25 cellular contexts compared by ENCODE assay signal in genomic region chr1:236810018-236810417, GRCh38. TPM values are rescaled to one million over a fixed set of nuclear protein-coding genes. Genes with fewer than 3 reads are reported as not detected.
DNase-seq lines count a peak whose midpoint lies in the region; ATAC-seq, FAIRE-seq and TF ChIP-seq lines count a peak whose summit lies in the region.
"Had no signal": no experiment of that assay in that cellular context is flagged by ENCODE, and none has a peak within 500 bp of the region (broad histone marks: within the 10 kb centered on the region; RNA-seq: fewer than 3 reads in every experiment).

No MANE protein-coding gene starts in this region.

- no peaks in the 10 kb centered on the region for H3F3A ChIP-seq in SK-N-SH (replicated peaks; ENCODE audit: insufficient read depth)

- H2AK5ac ChIP-seq in mesendoderm (ENCODE audit: low read length) = no peak overlapping the region

- peak; percentile 50 for ATAC-seq in activated CD4-positive, alpha-beta T cell treated with anti-CD3 and anti-CD28 coated beads for 36 hours
- ATAC-seq in heart right ventricle (no peak), HepG2 (no peak)
- ATAC-seq: CD8-positive, alpha-beta T cell; PC-3 had no signal

- no peak overlapping the region for H2BK120ac ChIP-seq in mesendoderm (ENCODE audit: low read depth, low read length)

- H3K79me1 ChIP-seq in mesendoderm (ENCODE audit: low read length) = no peaks in the 10 kb centered on the region

- CTCF ChIA-PET in activated CD4-positive, alpha-beta T cell treated with anti-CD3 and anti-CD28 coated beads for 36 hours (lab: Charles Lee) = interaction anchor here (1.6 kb wide), 1 partner anchor 51 kb away, joined by 6 read pairs; no protein-coding TSS in a partner anchor
- CTCF ChIA-PET in SK-N-SH (lab: Yijun Ruan, JAX) = interaction anchor here (0.9 to 1.8 kb wide), 2 partner anchors 51 to 201 kb away, joined by 3 read pairs; no protein-coding TSS in a partner anchor
- CTCF ChIA-PET in HepG2 (lab: Yijun Ruan, JAX; ENCODE audit: low intra/inter-chr PET ratio, low total read pairs) = no interaction called here

- no peak overlapping the region for H3K4me2 ChIP-seq in mesendoderm (ENCODE audit: low read length)
- no peak overlapping the region for H3K4me2 ChIP-seq in SK-N-SH
- H3K4me2 ChIP-seq in HepG2 (ENCODE audit: low read depth, low read length) = no peak overlapping the region
- H3K4me2 ChIP-seq: BLaER1 treated with 17β-estradiol and CSF1 and Interleukin-3, amounts not matched to agents 10 nM and 100 nM had no signal

- in situ Hi-C loops in HepG2 (cut with HindIII; ENCODE audit: extremely low pct_ligation_motif_present, low pct_unique_long_range_greater_than_20kb) = no loop called here

- H3K9me2 ChIP-seq in SK-N-SH = no peaks in the 10 kb centered on the region

- peaks cover 67% of the 10 kb centered on the region for H3K36me3 Mint-ChIP-seq in activated CD4-positive, alpha-beta T cell treated with anti-CD3 and anti-CD28 coated beads for 36 hours (ENCODE audit: low read depth)

- POLR2A ChIA-PET in activated CD4-positive, alpha-beta T cell treated with anti-CD3 and anti-CD28 coated beads for 36 hours (lab: Charles Lee) = interaction anchor here (0.6 kb wide), 1 partner anchor 703 kb away, joined by 4 read pairs; no protein-coding TSS in a partner anchor
- POLR2A ChIA-PET in SK-N-SH (lab: Yijun Ruan, JAX) (no interaction called here), HepG2 (lab: Yijun Ruan, JAX) (no interaction called here)

- no peak overlapping the region for H3K4me3 ChIP-seq in cardiac muscle cell
- H3K4me3 ChIP-seq in heart right ventricle = no peak overlapping the region
- H3K4me3 ChIP-seq in mesendoderm (ENCODE audit: low read length) = no peak overlapping the region
- no peak overlapping the region for H3K4me3 ChIP-seq in SK-N-SH (ENCODE audit: low read depth in 2 of 2, low read length in 1 of 2)
- no peak overlapping the region for H3K4me3 ChIP-seq in HepG2 (replicated peaks in 1 of 3; ENCODE audit: insufficient read depth in 1 of 3, low read depth in 2 of 3, low read length in 3 of 3)
- H3K4me3 ChIP-seq: BLaER1 treated with 17β-estradiol and CSF1 and Interleukin-3, amounts not matched to agents 10 nM and 100 nM had no signal

- DNase-seq in activated CD4-positive, alpha-beta T cell treated with anti-CD3 and anti-CD28 coated beads for 36 hours = no peak
- DNase-seq in activated CD4-positive, alpha-beta T cell treated with anti-CD3 and anti-CD28 coated beads, Interleukin-2, amount 50 U/mL, for 1 hour = no peak
- no peak for DNase-seq in cardiac muscle cell (ENCODE audit: low read depth in 1 of 2, low spot score in 1 of 2)
- DNase-seq in heart right ventricle = no peak
- no peak for DNase-seq in mesendoderm
- DNase-seq in NK-92 (lab: John Stamatoyannopoulos, UW; ENCODE audit: unreplicated experiment) = no peak
- no peak for DNase-seq in SK-N-SH
- DNase-seq in HepG2 (ENCODE audit: low spot score) = no peak
- DNase-seq: ACHN; CD8-positive, alpha-beta T cell; DND-41; Karpas-422; MV-4-11; NCI-H1105 treated with DMSO at 0.1 percent for 48 hours; NCI-H1694 treated with DMSO at 0.1 percent for 48 hours; NCI-H2081 treated with DMSO at 0.1 percent for 48 hours; NCI-H446; NCI-H526 treated with DMSO at 0.1 percent for 48 hours; PC-3; RPMI8226; SHP77 had no signal

- intact Hi-C loops in activated CD4-positive, alpha-beta T cell treated with anti-CD3 and anti-CD28 coated beads for 36 hours (cut with DNase I, micrococcal nuclease) = no loop called here
- intact Hi-C loops in heart right ventricle (cut with DNase I) = no loop called here
- intact Hi-C loops in HepG2 (cut with micrococcal nuclease; ENCODE audit: unreplicated experiment) = no loop called here

- H3K4me3 Mint-ChIP-seq in activated CD4-positive, alpha-beta T cell treated with anti-CD3 and anti-CD28 coated beads for 36 hours = no peak overlapping the region
- H3K4me3 Mint-ChIP-seq: CD8-positive, alpha-beta T cell had no signal

- no peaks in the 10 kb centered on the region for H3K9me3 Mint-ChIP-seq in activated CD4-positive, alpha-beta T cell treated with anti-CD3 and anti-CD28 coated beads for 36 hours (ENCODE audit: low read depth)
- H3K9me3 Mint-ChIP-seq: CD8-positive, alpha-beta T cell had no signal

- H3K27me3 ChIP-seq in cardiac muscle cell (no peaks in the 10 kb centered on the region), heart right ventricle (no peaks in the 10 kb centered on the region), mesendoderm (ENCODE audit: insufficient read depth, low read length, poor library complexity) (no peaks in the 10 kb centered on the region), SK-N-SH (ENCODE audit: insufficient read depth) (no peaks in the 10 kb centered on the region), HepG2 (ENCODE audit: control insufficient read depth in 1 of 2, insufficient read depth in 2 of 2, low read length in 2 of 2) (no peaks in the 10 kb centered on the region)
- H3K27me3 ChIP-seq: BLaER1 treated with 17β-estradiol and CSF1 and Interleukin-3, amounts not matched to agents 10 nM and 100 nM had no signal

- H3K36me3 ChIP-seq in cardiac muscle cell (peaks cover 32% of the 10 kb centered on the region), heart right ventricle (peaks cover 0 to 100% (median 32%) of the 10 kb centered on the region in 9 donors), mesendoderm (ENCODE audit: control insufficient read depth, insufficient read depth, low read length) (no peaks in the 10 kb centered on the region), SK-N-SH (replicated peaks in 1 of 2; ENCODE audit: control insufficient read depth in 1 of 2, insufficient read depth in 2 of 2, low read length in 1 of 2) (peaks cover 17 to 66% of the 10 kb centered on the region in 2 experiments), HepG2 (replicated peaks in 1 of 2; ENCODE audit: control insufficient read depth in 1 of 2, insufficient read depth in 2 of 2, low read length in 2 of 2) (peaks cover 8 to 89% of the 10 kb centered on the region in 2 experiments)

- no peaks in the 10 kb centered on the region for H3K9me3 ChIP-seq in cardiac muscle cell (ENCODE audit: low read depth)
- H3K9me3 ChIP-seq in heart right ventricle = no peaks in the 10 kb centered on the region
- H3K9me3 ChIP-seq in SK-N-SH = no peaks in the 10 kb centered on the region
- H3K9me3 ChIP-seq in HepG2 (ENCODE audit: low read length) = no peaks in the 10 kb centered on the region
- H3K9me3 ChIP-seq: BLaER1 treated with 17β-estradiol and CSF1 and Interleukin-3, amounts not matched to agents 10 nM and 100 nM had no signal

- H2AFZ ChIP-seq in SK-N-SH (ENCODE audit: low read depth) = no peak overlapping the region
- H2AFZ ChIP-seq in HepG2 (ENCODE audit: low read length) = no peak overlapping the region

- H4K20me1 ChIP-seq in SK-N-SH (ENCODE audit: insufficient read depth) (no peaks in the 10 kb centered on the region), HepG2 (ENCODE audit: insufficient read depth, low read length) (no peaks in the 10 kb centered on the region)

- peak overlapping the region; percentile 56 for H4K8ac ChIP-seq in mesendoderm (ENCODE audit: low read depth, low read length)

- TF ChIP-seq CTCF in cardiac muscle cell (IDR thresholded peaks at IDR 0.05; ENCODE audit: low read depth, low read length) (no peak), heart right ventricle (IDR thresholded peaks at IDR 0.05) (no peak), SK-N-SH (IDR thresholded peaks at IDR 0.05) (no peak), HepG2 (CRISPR knock-in tag; IDR thresholded peaks at IDR 0.05) (no peak)

- H3K27ac Mint-ChIP-seq in activated CD4-positive, alpha-beta T cell treated with anti-CD3 and anti-CD28 coated beads for 36 hours = peak overlapping the region; percentile 14
- H3K27ac Mint-ChIP-seq: CD8-positive, alpha-beta T cell had no signal

- H3K4ac ChIP-seq in mesendoderm (ENCODE audit: low read depth, low read length) = no peak overlapping the region

- no peak for TF ChIP-seq POLR2A in HepG2 (IDR thresholded peaks at IDR 0.05; ENCODE audit: insufficient read depth in 1 of 2, low read depth in 2 of 2, low read length in 2 of 2)

- no peak overlapping the region for H4K5ac ChIP-seq in mesendoderm (ENCODE audit: low read length)

- BruUV-seq in HepG2 (replicated peaks; lab: Mats Ljungman, UMichigan) = no TSS peak

- H3K4me1 ChIP-seq in cardiac muscle cell (ENCODE audit: low read depth) (peaks cover 25% of the 10 kb centered on the region), heart right ventricle (peaks cover 0 to 22% (median 17%) of the 10 kb centered on the region in 9 donors), mesendoderm (ENCODE audit: control insufficient read depth, low read depth, low read length) (no peaks in the 10 kb centered on the region), SK-N-SH (ENCODE audit: control insufficient read depth in 1 of 2, insufficient read depth in 2 of 2, low read depth in 1 of 2, low read length in 1 of 2) (no peaks in the 10 kb centered on the region; a peak in 1 of 4 replicates), HepG2 (ENCODE audit: insufficient read depth, low read length) (peaks cover 27% of the 10 kb centered on the region)

- H3K9ac ChIP-seq in mesendoderm (ENCODE audit: low read length) = no peak overlapping the region
- no peak overlapping the region for H3K9ac ChIP-seq in SK-N-SH
- no peak overlapping the region for H3K9ac ChIP-seq in HepG2 (ENCODE audit: insufficient read depth, low read depth, low read length)
- H3K9ac ChIP-seq: BLaER1 treated with 17β-estradiol and CSF1 and Interleukin-3, amounts not matched to agents 10 nM and 100 nM had no signal

- TF ChIP-seq EP300 in SK-N-SH (IDR thresholded peaks at IDR 0.05; ENCODE audit: borderline replicate concordance in 1 of 2, low read depth in 1 of 2, low read length in 1 of 2) (no peak), HepG2 (IDR thresholded peaks at IDR 0.05; ENCODE audit: low read depth in 2 of 2, low read length in 2 of 2) (no peak), HepG2 (CRISPR knock-in tag; IDR thresholded peaks at IDR 0.05; ENCODE audit: borderline replicate concordance) (no peak)

- peak overlapping the region; percentile 54 for H3K27ac ChIP-seq in cardiac muscle cell
- no peak overlapping the region for H3K27ac ChIP-seq in heart right ventricle
- no peak overlapping the region for H3K27ac ChIP-seq in mesendoderm (ENCODE audit: low read depth, low read length)
- H3K27ac ChIP-seq in SK-N-SH (ENCODE audit: low read depth in 2 of 2, low read length in 1 of 2) = no peak overlapping the region
- H3K27ac ChIP-seq in HepG2 (ENCODE audit: extremely low read length, insufficient read depth, low read length) = no peak overlapping the region
- H3K27ac ChIP-seq: 22Rv1; BLaER1 treated with 17β-estradiol and CSF1 and Interleukin-3, amounts not matched to agents 10 nM and 100 nM had no signal

- peaks cover 27% of the 10 kb centered on the region for H3K4me1 Mint-ChIP-seq in activated CD4-positive, alpha-beta T cell treated with anti-CD3 and anti-CD28 coated beads for 36 hours

- H3K79me2 ChIP-seq in mesendoderm (ENCODE audit: control insufficient read depth, insufficient read depth, low read length) (no peaks in the 10 kb centered on the region), SK-N-SH (ENCODE audit: insufficient read depth) (peaks cover 11% of the 10 kb centered on the region; the same call in 1 of the 2 replicates), HepG2 (ENCODE audit: insufficient read depth, low read length) (peaks cover 10% of the 10 kb centered on the region)

- no peak overlapping the region for H3K18ac ChIP-seq in mesendoderm (ENCODE audit: low read length)

- no peak overlapping the region for H3K56ac ChIP-seq in mesendoderm (ENCODE audit: low read length)

- no peak overlapping the region for H3K23ac ChIP-seq in mesendoderm (ENCODE audit: low read length)

- no peak overlapping the region for H2BK15ac ChIP-seq in mesendoderm (replicated peaks; ENCODE audit: low read depth)

- no peaks in the 10 kb centered on the region for H3K27me3 Mint-ChIP-seq in activated CD4-positive, alpha-beta T cell treated with anti-CD3 and anti-CD28 coated beads for 36 hours

- TF ChIP-seq RAD21 in SK-N-SH (IDR thresholded peaks at IDR 0.05; ENCODE audit: low read length) = no peak
- no peak for TF ChIP-seq RAD21 in HepG2 (CRISPR knock-in tag; IDR thresholded peaks at IDR 0.05)

- H2BK5ac ChIP-seq in mesendoderm (ENCODE audit: low read length) = no peak overlapping the region

- FAIRE-seq in HepG2 (lab: Jason Lieb, UNC) = no peak
- FAIRE-seq: GM12891, H54 had no signal

- 91 to 92% methylated on average over 3 of the region's 3 CpGs for WGBS in heart right ventricle, 2 donors
- 100% methylated on average over 1 of the region's 3 CpGs for WGBS in mesendoderm (ENCODE audit: extremely low coverage, insufficient coverage, low lambda C conversion rate)
- WGBS in SK-N-SH (ENCODE audit: low lambda C conversion rate) = 95% methylated on average over 3 of the region's 3 CpGs
- 96% methylated on average over 3 of the region's 3 CpGs for WGBS in HepG2 (ENCODE audit: low lambda C conversion rate)

RNA-seq across cellular contexts. Expression of gene MTR, which starts 14.9 kb away (rescaled TPM):
- 10 to 100 TPM; 57.3 to 64.8 TPM for total RNA-seq in activated CD4-positive, alpha-beta T cell treated with anti-CD3 and anti-CD28 coated beads for 36 hours
- total RNA-seq in cardiac muscle cell = 34.5 and 61.7 TPM in 2 replicates
- polyA plus RNA-seq in cardiac muscle cell = 23.9 and 45.9 TPM in 2 replicates
- total RNA-seq in heart right ventricle = 100 to 1,000 TPM in 1 of 10 donors, 10 to 100 TPM in 9; 39.4 to 100 (median 71.6) TPM
- 10 to 100 TPM in 1 of 2 donors, 1 to 10 TPM in 1; 5.2 to 13.0 TPM for polyA plus RNA-seq in heart right ventricle
- 8.5 TPM for polyA plus RNA-seq in mesendoderm (2013, experiment 1 of 2)
- polyA plus RNA-seq in mesendoderm (2013, experiment 2 of 2) = 7.7 TPM
- polyA plus RNA-seq in SK-N-SH (2012; rRNA removed) = 5.4 and 7.3 TPM in 2 replicates
- 5.5 and 5.6 TPM in 2 replicates for polyA plus RNA-seq in SK-N-SH (2012; cell fraction: cytosol; rRNA removed)
- polyA plus RNA-seq in SK-N-SH (2012; cell fraction: nucleus; rRNA removed) = 12.2 and 17.0 TPM in 2 replicates
- 36.1 and 51.6 TPM in 2 replicates for total RNA-seq in HepG2 (2016; rRNA removed; fragmentation: Illumina TruSeq; extraction: Trizol)
- total RNA-seq in HepG2 (2016; cell fraction: cytosol; rRNA removed; fragmentation: Illumina TruSeq; extraction: Trizol; ENCODE audit: low read depth) = 12.0 and 14.3 TPM in 2 replicates
- 32.8 and 45.8 TPM in 2 replicates for total RNA-seq in HepG2 (2016; cell fraction: insoluble cytoplasmic fraction; rRNA removed; fragmentation: Illumina TruSeq; extraction: Trizol)
- 9.2 and 11.7 TPM in 2 replicates for total RNA-seq in HepG2 (2016; cell fraction: membrane; rRNA removed; fragmentation: Illumina TruSeq; extraction: Trizol)
- total RNA-seq in HepG2 (2016; cell fraction: nucleus; rRNA removed; fragmentation: Illumina TruSeq; extraction: Trizol) = 34.1 and 35.4 TPM in 2 replicates
- polyA plus RNA-seq in HepG2 (2011; rRNA removed) = 14.4 and 16.3 TPM in 2 replicates
- polyA plus RNA-seq in HepG2 (2011; cell fraction: cytosol; rRNA removed) = 6.7 and 8.5 TPM in 2 replicates
- polyA plus RNA-seq in HepG2 (2011; cell fraction: nucleus; rRNA removed) = 20.7 and 23.7 TPM in 2 replicates
- 13.2 and 25.7 TPM in 2 replicates for polyA plus RNA-seq in HepG2 (2012)
- 0.38 and 0.40 TPM in 2 replicates for polyA plus RNA-seq in HepG2 (2016; cell fraction: cytosol; fragmentation: Illumina TruSeq; extraction: Trizol; ENCODE audit: low read depth)
- polyA plus RNA-seq in HepG2 (2016; cell fraction: insoluble cytoplasmic fraction; fragmentation: Illumina TruSeq; extraction: Trizol; ENCODE audit: low read depth) = 13.0 and 15.2 TPM in 2 replicates
- polyA plus RNA-seq in HepG2 (2016; cell fraction: membrane; fragmentation: Illumina TruSeq; extraction: Trizol; ENCODE audit: low read depth) = 1.4 and 1.5 TPM in 2 replicates
- polyA plus RNA-seq in HepG2 (2016; cell fraction: nucleus; fragmentation: Illumina TruSeq; extraction: Trizol; ENCODE audit: insufficient read depth, low read depth) = 23.5 and 24.6 TPM in 2 replicates
- 22.9 and 26.2 TPM in 2 replicates for polyA minus RNA-seq in HepG2 (2011; rRNA and poly(A)+ RNA removed; ENCODE audit: low replicate concordance)
- polyA minus RNA-seq in HepG2 (2011; cell fraction: cytosol; rRNA and poly(A)+ RNA removed) = 29.8 and 33.5 TPM in 2 replicates
- polyA minus RNA-seq in HepG2 (2011; cell fraction: nucleus; rRNA and poly(A)+ RNA removed) = 54.3 and 66.4 TPM in 2 replicates
